2 cellular contexts compared by ENCODE assay signal in the genomic region with DNA sequence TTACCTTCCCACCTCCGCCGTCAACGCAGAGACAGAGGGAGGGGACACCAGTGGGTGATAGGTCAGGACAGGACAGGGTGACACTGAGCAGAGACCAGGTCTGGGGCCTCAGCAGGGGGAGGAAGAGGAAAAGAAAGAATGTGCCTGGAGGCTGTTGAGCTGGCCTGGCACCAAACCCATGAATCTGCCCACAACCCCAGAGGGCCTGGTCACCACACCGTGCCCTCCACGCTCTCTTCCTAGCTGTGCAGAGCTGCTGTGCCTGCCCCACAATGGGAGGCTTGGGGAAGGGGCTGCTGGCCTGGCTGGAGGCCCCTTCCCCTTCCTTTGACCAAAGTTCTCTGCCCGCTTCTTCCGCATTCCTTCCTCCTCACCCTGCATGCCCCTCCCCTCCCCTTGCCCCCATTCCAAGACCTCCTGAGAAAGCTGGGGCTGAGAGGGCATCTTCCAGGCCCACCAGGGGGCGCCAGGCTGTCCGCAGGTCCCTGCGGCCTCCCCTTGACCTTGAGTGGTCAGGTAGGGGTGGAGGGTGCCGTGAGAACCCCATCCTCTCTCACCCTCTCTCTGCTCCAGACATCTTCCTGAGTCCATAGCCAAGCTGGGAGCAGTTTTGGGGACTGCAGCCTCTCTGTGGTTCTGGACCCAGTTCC.
A peak's percentile ranks its signal among the peaks of the same experiment; 100 is the strongest.
TF ChIP-seq lines count a peak whose summit lies in the region.

No MANE protein-coding gene starts in this region.

TF ChIP-seq in HEK293T, 16 proteins besides CTCF, POLR2A, EP300 and RAD21:
- TF ChIP-seq ELF4 (IDR thresholded peaks at IDR 0.05), result no peak
- TF ChIP-seq TARDBP (IDR thresholded peaks at IDR 0.05), result no peak
- no peak for TF ChIP-seq FOXA1 (IDR thresholded peaks at IDR 0.05)
- TF ChIP-seq HDGF (IDR thresholded peaks at IDR 0.05; ENCODE audit: borderline replicate concordance), result no peak
- TF ChIP-seq FOXK2 (IDR thresholded peaks at IDR 0.05), result no peak
- TF ChIP-seq BHLHE40 (IDR thresholded peaks at IDR 0.05; ENCODE audit: borderline replicate concordance), result no peak
- no peak for TF ChIP-seq SP1 (IDR thresholded peaks at IDR 0.05)
- no peak for TF ChIP-seq ARNT (IDR thresholded peaks at IDR 0.05)
- no peak for TF ChIP-seq LEF1 (IDR thresholded peaks at IDR 0.05; ENCODE audit: borderline replicate concordance)
- TF ChIP-seq NFRKB (IDR thresholded peaks at IDR 0.05), result no peak
- no peak for TF ChIP-seq FOXM1 (IDR thresholded peaks at IDR 0.05; ENCODE audit: borderline replicate concordance)

TF ChIP-seq in GM12878, 131 proteins besides CTCF, POLR2A, EP300 and RAD21:
- TF ChIP-seq NR2F1 (conservative IDR thresholded peaks at IDR 0.05), result peak; percentile 66
- TF ChIP-seq SMC3 (IDR thresholded peaks at IDR 0.05; ENCODE audit: borderline replicate concordance, low read length), result peak; percentile 47
- no peak for TF ChIP-seq NFYA (IDR thresholded peaks at IDR 0.05; ENCODE audit: borderline replicate concordance, low read depth, low read length)
